Comparison of ENCODE assay signal across 2 cellular contexts in the genomic region with DNA sequence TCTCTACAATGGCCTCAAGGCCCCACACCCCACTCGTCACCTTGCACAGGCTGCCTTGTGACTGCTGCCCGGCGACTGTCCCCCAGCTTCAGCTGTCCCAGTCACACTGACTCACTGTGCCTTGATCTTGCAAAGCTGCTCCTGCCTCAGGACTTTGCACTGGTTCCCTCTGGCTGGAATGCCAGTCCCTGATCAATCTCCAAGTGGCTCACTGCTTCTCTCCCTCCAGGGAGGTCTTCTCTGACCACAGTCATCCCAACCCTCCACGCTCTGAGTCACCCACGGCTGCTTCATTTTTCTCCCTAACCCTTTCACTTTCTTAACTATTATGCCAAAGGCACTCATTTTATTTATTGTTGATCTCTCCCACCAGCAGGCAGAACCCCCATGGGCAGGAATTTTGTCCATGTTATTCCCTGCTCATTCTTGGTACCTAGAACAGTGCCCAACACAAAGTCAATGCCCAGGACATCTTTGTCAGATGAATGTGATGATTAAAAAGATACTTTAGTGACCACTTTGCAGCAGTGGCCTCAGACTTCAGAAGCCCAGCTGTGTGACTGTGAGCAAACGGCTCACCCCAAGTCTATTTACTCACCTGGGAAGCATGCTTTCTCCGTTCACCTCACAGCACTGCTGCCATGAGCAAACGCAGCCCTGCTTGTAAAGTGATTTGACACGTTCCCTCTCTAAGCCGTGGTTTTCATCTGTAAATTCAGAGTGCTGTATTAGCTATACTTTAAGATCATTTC.
TF ChIP-seq lines count a peak whose summit lies in the region.

No MANE protein-coding gene starts in this region.

TF ChIP-seq in HepG2, 621 proteins besides CTCF, POLR2A, EP300 and RAD21 (continued from another document):
- TF ChIP-seq, protein P1, sequence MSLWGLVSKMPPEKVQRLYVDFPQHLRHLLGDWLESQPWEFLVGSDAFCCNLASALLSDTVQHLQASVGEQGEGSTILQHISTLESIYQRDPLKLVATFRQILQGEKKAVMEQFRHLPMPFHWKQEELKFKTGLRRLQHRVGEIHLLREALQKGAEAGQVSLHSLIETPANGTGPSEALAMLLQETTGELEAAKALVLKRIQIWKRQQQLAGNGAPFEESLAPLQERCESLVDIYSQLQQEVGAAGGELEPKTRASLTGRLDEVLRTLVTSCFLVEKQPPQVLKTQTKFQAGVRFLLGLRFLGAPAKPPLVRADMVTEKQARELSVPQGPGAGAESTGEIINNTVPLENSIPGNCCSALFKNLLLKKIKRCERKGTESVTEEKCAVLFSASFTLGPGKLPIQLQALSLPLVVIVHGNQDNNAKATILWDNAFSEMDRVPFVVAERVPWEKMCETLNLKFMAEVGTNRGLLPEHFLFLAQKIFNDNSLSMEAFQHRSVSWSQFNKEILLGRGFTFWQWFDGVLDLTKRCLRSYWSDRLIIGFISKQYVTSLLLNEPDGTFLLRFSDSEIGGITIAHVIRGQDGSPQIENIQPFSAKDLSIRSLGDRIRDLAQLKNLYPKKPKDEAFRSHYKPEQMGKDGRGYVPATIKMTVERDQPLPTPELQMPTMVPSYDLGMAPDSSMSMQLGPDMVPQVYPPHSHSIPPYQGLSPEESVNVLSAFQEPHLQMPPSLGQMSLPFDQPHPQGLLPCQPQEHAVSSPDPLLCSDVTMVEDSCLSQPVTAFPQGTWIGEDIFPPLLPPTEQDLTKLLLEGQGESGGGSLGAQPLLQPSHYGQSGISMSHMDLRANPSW (CRISPR knock-in tag; IDR thresholded peaks at IDR 0.05; ENCODE audit: borderline replicate concordance): no peak
- TF ChIP-seq, protein P2, sequence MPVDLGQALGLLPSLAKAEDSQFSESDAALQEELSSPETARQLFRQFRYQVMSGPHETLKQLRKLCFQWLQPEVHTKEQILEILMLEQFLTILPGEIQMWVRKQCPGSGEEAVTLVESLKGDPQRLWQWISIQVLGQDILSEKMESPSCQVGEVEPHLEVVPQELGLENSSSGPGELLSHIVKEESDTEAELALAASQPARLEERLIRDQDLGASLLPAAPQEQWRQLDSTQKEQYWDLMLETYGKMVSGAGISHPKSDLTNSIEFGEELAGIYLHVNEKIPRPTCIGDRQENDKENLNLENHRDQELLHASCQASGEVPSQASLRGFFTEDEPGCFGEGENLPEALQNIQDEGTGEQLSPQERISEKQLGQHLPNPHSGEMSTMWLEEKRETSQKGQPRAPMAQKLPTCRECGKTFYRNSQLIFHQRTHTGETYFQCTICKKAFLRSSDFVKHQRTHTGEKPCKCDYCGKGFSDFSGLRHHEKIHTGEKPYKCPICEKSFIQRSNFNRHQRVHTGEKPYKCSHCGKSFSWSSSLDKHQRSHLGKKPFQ (CRISPR knock-in tag; IDR thresholded peaks at IDR 0.05; ENCODE audit: insufficient replicate concordance): no peak
- TF ChIP-seq HNF4A (CRISPR knock-in tag; IDR thresholded peaks at IDR 0.05) (peak; percentile 43; the same call in 1 of the 2 replicates), TEAD3 (CRISPR knock-in tag; optimal IDR thresholded peaks at IDR 0.05; ENCODE audit: borderline replicate concordance) (peak; percentile 70), ZNF569 (CRISPR knock-in tag; IDR thresholded peaks at IDR 0.05; ENCODE audit: borderline replicate concordance) (no peak), ZNF33B (CRISPR knock-in tag; IDR thresholded peaks at IDR 0.05) (no peak), ZNF33A (CRISPR knock-in tag; IDR thresholded peaks at IDR 0.05; ENCODE audit: borderline replicate concordance) (peak; percentile 97), FIP1L1 (IDR thresholded peaks at IDR 0.05; ENCODE audit: borderline replicate concordance, insufficient read depth, low read depth, low read length) (no peak), ZNF12 (CRISPR knock-in tag; IDR thresholded peaks at IDR 0.05) (no peak)
- TF ChIP-seq, protein P3, sequence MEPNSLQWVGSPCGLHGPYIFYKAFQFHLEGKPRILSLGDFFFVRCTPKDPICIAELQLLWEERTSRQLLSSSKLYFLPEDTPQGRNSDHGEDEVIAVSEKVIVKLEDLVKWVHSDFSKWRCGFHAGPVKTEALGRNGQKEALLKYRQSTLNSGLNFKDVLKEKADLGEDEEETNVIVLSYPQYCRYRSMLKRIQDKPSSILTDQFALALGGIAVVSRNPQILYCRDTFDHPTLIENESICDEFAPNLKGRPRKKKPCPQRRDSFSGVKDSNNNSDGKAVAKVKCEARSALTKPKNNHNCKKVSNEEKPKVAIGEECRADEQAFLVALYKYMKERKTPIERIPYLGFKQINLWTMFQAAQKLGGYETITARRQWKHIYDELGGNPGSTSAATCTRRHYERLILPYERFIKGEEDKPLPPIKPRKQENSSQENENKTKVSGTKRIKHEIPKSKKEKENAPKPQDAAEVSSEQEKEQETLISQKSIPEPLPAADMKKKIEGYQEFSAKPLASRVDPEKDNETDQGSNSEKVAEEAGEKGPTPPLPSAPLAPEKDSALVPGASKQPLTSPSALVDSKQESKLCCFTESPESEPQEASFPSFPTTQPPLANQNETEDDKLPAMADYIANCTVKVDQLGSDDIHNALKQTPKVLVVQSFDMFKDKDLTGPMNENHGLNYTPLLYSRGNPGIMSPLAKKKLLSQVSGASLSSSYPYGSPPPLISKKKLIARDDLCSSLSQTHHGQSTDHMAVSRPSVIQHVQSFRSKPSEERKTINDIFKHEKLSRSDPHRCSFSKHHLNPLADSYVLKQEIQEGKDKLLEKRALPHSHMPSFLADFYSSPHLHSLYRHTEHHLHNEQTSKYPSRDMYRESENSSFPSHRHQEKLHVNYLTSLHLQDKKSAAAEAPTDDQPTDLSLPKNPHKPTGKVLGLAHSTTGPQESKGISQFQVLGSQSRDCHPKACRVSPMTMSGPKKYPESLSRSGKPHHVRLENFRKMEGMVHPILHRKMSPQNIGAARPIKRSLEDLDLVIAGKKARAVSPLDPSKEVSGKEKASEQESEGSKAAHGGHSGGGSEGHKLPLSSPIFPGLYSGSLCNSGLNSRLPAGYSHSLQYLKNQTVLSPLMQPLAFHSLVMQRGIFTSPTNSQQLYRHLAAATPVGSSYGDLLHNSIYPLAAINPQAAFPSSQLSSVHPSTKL (CRISPR knock-in tag; IDR thresholded peaks at IDR 0.05): no peak
- TF ChIP-seq, protein P4, sequence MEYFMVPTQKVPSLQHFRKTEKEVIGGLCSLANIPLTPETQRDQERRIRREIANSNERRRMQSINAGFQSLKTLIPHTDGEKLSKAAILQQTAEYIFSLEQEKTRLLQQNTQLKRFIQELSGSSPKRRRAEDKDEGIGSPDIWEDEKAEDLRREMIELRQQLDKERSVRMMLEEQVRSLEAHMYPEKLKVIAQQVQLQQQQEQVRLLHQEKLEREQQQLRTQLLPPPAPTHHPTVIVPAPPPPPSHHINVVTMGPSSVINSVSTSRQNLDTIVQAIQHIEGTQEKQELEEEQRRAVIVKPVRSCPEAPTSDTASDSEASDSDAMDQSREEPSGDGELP (IDR thresholded peaks at IDR 0.05; ENCODE audit: borderline replicate concordance, low read depth): peak; percentile 31; the same call in 1 of the 2 replicates

TF ChIP-seq in HEK293T, 16 proteins besides CTCF, POLR2A, EP300 and RAD21 (continued from another document):
- TF ChIP-seq, protein P5, sequence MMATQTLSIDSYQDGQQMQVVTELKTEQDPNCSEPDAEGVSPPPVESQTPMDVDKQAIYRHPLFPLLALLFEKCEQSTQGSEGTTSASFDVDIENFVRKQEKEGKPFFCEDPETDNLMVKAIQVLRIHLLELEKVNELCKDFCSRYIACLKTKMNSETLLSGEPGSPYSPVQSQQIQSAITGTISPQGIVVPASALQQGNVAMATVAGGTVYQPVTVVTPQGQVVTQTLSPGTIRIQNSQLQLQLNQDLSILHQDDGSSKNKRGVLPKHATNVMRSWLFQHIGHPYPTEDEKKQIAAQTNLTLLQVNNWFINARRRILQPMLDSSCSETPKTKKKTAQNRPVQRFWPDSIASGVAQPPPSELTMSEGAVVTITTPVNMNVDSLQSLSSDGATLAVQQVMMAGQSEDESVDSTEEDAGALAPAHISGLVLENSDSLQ (IDR thresholded peaks at IDR 0.05): no peak
- no peak for TF ChIP-seq FOXK2 (IDR thresholded peaks at IDR 0.05)
- no peak for TF ChIP-seq CTBP1 (IDR thresholded peaks at IDR 0.05; ENCODE audit: borderline replicate concordance)
- TF ChIP-seq FOXM1 (IDR thresholded peaks at IDR 0.05; ENCODE audit: borderline replicate concordance): no peak
